In the genomic region with DNA sequence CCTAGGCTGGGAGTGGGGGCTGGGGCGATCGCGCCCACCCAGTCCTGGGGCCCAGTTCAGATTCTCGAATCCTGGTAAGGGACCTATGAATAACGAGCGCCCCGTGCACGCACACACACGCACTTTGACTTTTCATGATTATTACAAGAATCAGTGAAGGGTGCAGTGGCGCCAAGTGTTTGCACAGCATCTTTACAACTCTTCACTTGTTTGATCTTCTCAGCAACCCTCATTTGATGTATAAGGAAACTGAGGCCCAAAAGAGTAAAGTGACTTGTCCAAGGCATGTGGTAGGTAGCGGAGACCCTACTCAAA, we compare ENCODE assay signal across 10 cellular contexts. TPM values are rescaled to one million over a fixed set of nuclear protein-coding genes. Genes with fewer than 3 reads are reported as not detected.
DNase-seq lines count a peak whose midpoint lies in the region; ATAC-seq, FAIRE-seq and TF ChIP-seq lines count a peak whose summit lies in the region.
"Had no signal": no experiment of that assay in that cellular context is flagged by ENCODE, and none has a peak within 500 bp of the region (broad histone marks: within the 10 kb centered on the region; RNA-seq: fewer than 3 reads in every experiment).

No MANE protein-coding gene starts in this region.

- TF ChIP-seq RAD21 in A549 (conservative IDR thresholded peaks at IDR 0.05 in 1 of 2, IDR thresholded peaks at IDR 0.05 in 1 of 2) = no peak

- POLR2A ChIA-PET in A549 (lab: Yijun Ruan, JAX) = no interaction called here

- no peak for TF ChIP-seq POLR2A in A549 (IDR thresholded peaks at IDR 0.05; ENCODE audit: low read length)

- TF ChIP-seq EP300 in A549 (IDR thresholded peaks at IDR 0.05) = no peak

- no peaks in the 10 kb centered on the region for H3K36me3 ChIP-seq in ectodermal cell (ENCODE audit: control insufficient read depth, insufficient read depth, low read length)

- peak overlapping the region; percentile 93 for H3K4me2 ChIP-seq in A549

- no peak for FAIRE-seq in A549 (lab: Jason Lieb, UNC)
- FAIRE-seq: islet of Langerhans had no signal

- 44% methylated on average over 2 of the region's 11 CpGs for WGBS in A549 (ENCODE audit: missing lambda C conversion rate)
- WGBS in ectodermal cell, 2 experiments = 31 to 33% methylated on average over 11 of the region's 11 CpGs

- H3K27ac Mint-ChIP-seq in neural crest cell (ENCODE audit: unreplicated experiment) = no peak overlapping the region

- peaks cover 44% of the 10 kb centered on the region for H3K27me3 ChIP-seq in ectodermal cell (ENCODE audit: control insufficient read depth, insufficient read depth, low read length, poor library complexity, severe bottlenecking)

- TF ChIP-seq CTCF in A549 (IDR thresholded peaks at IDR 0.05) (no peak; the same call in 2 of the 3 replicates), HFF-Myc (IDR thresholded peaks at IDR 0.05; ENCODE audit: low read depth, low read length, missing control alignments) (peak; percentile 42), neural crest cell (conservative IDR thresholded peaks at IDR 0.05) (no peak)

- H3K4me1 ChIP-seq in A549 (no peaks in the 10 kb centered on the region), ectodermal cell (ENCODE audit: control insufficient read depth, insufficient read depth, low read length) (peaks cover 25% of the 10 kb centered on the region)

- ATAC-seq in A549 = no peak

- DNase-seq in A549 (ENCODE audit: low read depth in 1 of 2, low spot score in 1 of 2) (no peak), HFF-Myc (ENCODE audit: extremely low read depth, low read depth) (no peak), neural crest cell (ENCODE audit: low read depth, low spot score) (no peak), C1 segment of cervical spinal cord (lab: John Stamatoyannopoulos, UW) (no peak), anterior cingulate cortex (lab: John Stamatoyannopoulos, UW) (no peak), iPS-NIHi11 (ENCODE audit: low spot score) (no peak)
- no peak for DNase-seq in stimulated activated CD4-positive, alpha-beta T cell treated with anti-CD3 and anti-CD28 coated beads, Interleukin-1b, Interleukin-23, amount 100 ng/mL, for 48 hours
- DNase-seq: cerebellar nuclear complex had no signal

- H3K4me1 Mint-ChIP-seq in neural crest cell = peaks cover 22% of the 10 kb centered on the region

- CTCF ChIA-PET in A549 (lab: Yijun Ruan, JAX) = interaction anchor here (0.6 to 3.1 kb wide), 20 partner anchors 10 to 431 kb away, joined by 3 to 14 read pairs (median 3); no protein-coding TSS in a partner anchor

- no peaks in the 10 kb centered on the region for H3K9me3 Mint-ChIP-seq in neural crest cell

- peak overlapping the region; percentile 60 for H3K4me3 ChIP-seq in A549
- H3K4me3 ChIP-seq in HFF-Myc (replicated peaks; ENCODE audit: low read depth, low read length) = 0 out of 2 replicates have a peak overlapping the region, but pooled peaks have one; percentile 28
- peak overlapping the region; percentile 46 for H3K4me3 ChIP-seq in ectodermal cell (ENCODE audit: insufficient read depth, low read depth, low read length)

- H3K4me3 Mint-ChIP-seq in neural crest cell = peak overlapping the region; percentile 57

- H3K27ac ChIP-seq in A549 (peak overlapping the region in 1 of 2 experiments; percentile 88; a peak in 3 of 6 replicates), ectodermal cell (ENCODE audit: insufficient read depth, low read depth, low read length, poor library complexity, severe bottlenecking) (no peak overlapping the region)

- H3K9me3 ChIP-seq in A549 (no peaks in the 10 kb centered on the region), ectodermal cell (ENCODE audit: control insufficient read depth, low read length) (no peaks in the 10 kb centered on the region)

- H3K27me3 Mint-ChIP-seq in neural crest cell (ENCODE audit: low read depth) = peaks cover 73% of the 10 kb centered on the region

- no peaks in the 10 kb centered on the region for H3K36me3 Mint-ChIP-seq in neural crest cell (ENCODE audit: low read depth)

TF ChIP-seq in A549, 52 proteins besides CTCF, POLR2A, EP300 and RAD21:
- TF ChIP-seq MAZ (IDR thresholded peaks at IDR 0.05; ENCODE audit: borderline replicate concordance, low read depth, low read length) (no peak), TP53 (CRISPR knock-in tag; IDR thresholded peaks at IDR 0.05) (no peak), PHF8 (IDR thresholded peaks at IDR 0.05; ENCODE audit: borderline replicate concordance, low read depth) (no peak), CBX2 (IDR thresholded peaks at IDR 0.05; ENCODE audit: borderline replicate concordance, low read depth) (no peak), CBX8 (IDR thresholded peaks at IDR 0.05) (no peak)

RNA-seq across cellular contexts. Expression of a gene that starts 0.9 kb away (rescaled TPM):
- polyA plus RNA-seq in A549 (2011; rRNA removed) = not detected in 2 replicates
- polyA plus RNA-seq in A549 (2012; cell fraction: cytosol; rRNA removed) = not detected in 2 replicates
- not detected in 2 replicates for polyA plus RNA-seq in A549 (2012; cell fraction: nucleus; rRNA removed)
- polyA plus RNA-seq in A549 (2017; fragmentation: RNase III; extraction: RNeasy Plus Mini Kit Qiagen cat#74134 plus additional on column Dnase treatment) = not detected in 3 replicates
- polyA minus RNA-seq in A549 (2011; rRNA and poly(A)+ RNA removed) = not detected in 2 replicates
- polyA plus RNA-seq in ectodermal cell (2013, experiment 1 of 4) = 0.15 TPM
- 0.18 TPM for polyA plus RNA-seq in ectodermal cell (2013, experiment 2 of 4)
- polyA plus RNA-seq in ectodermal cell (2013, experiment 3 of 4) = 0.05 TPM
- polyA plus RNA-seq in ectodermal cell (2013, experiment 4 of 4) = 0.12 TPM
- total RNA-seq in neural crest cell = 0.14 TPM in 1 of 2 replicates, not detected in the other
